Comparison of ENCODE assay signal across 1 cellular context in genomic region chr2:217858519-217859466, GRCh38.
TF ChIP-seq lines count a peak whose summit lies in the region.

No MANE protein-coding gene starts in this region.

TF ChIP-seq in H1, 55 proteins besides CTCF, POLR2A, EP300 and RAD21 (continued from another document):
- TF ChIP-seq CHD7 (IDR thresholded peaks at IDR 0.05; ENCODE audit: insufficient replicate concordance, low read length) (no peak), TBP (IDR thresholded peaks at IDR 0.05; ENCODE audit: low read depth, low read length) (no peak)
